In the genomic region with DNA sequence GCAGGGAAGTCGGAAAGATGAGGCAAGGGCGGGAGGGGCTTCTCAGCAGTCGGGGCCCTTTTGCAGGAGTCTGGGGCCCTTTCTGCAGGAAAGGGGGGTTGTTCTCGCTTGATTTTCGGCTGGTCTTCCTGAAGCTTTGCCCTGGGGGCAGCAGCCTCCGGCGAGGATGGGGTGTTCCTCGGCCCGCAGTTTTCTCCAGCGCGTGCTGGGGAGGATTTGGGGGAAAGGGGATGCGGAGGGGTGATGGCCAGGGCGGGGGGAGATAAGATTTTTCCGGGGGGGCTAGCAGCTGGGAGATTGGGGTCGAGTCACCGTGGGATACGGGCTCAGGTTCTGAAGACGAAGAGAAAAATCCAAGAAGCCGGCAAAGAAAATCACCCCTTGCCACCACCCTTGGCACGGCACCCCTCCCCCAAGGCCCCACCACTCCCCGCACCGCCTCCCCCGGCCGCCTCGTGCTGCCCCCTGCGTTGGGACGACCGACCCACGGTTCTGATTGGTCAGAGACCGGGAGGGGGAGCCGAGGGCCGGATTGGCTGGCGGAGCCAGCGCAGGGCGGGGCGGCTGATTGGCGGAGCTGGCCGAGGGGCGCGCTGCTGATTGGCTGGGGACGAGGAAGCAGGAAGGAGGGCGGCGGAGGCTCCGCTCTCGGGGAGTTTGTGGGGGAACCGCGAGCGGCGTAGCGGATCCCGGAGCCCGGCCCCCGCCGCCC, we compare ENCODE assay signal across 8 cellular contexts. TPM values are rescaled to one million over a fixed set of nuclear protein-coding genes. Genes with fewer than 3 reads are reported as not detected.
DNase-seq lines count a peak whose midpoint lies in the region; ATAC-seq and TF ChIP-seq lines count a peak whose summit lies in the region.

Gene BAHD1 (plus strand): TSS at position 654 of the 712 bp plus-strand sequence. CDS start 17,512 bp downstream, outside the sequence.

- H3K27ac Mint-ChIP-seq in Caco-2 (ENCODE audit: unreplicated experiment), result peak within 1 kb of the TSS; percentile 75
- H3K27ac Mint-ChIP-seq in activated CD8-positive, alpha-beta memory T cell treated with anti-CD3 and anti-CD28 coated beads, Interleukin-2, amount 10 ng/mL, durations not matched to agents 7 days and 5 days, result peak within 1 kb of the TSS; percentile 67
- peak within 1 kb of the TSS; percentile 94 for H3K27ac Mint-ChIP-seq in endodermal cell

- H3K9me3 ChIP-seq in Caco-2 (no peaks in the 10 kb centered on the region), HUES48 (ENCODE audit: control insufficient read depth, insufficient read depth, low read length) (no peaks in the 10 kb centered on the region), NT2/D1 (ENCODE audit: insufficient read depth, low read length) (no peaks in the 10 kb centered on the region), endodermal cell (ENCODE audit: control insufficient read depth, low read length) (no peaks in the 10 kb centered on the region), mesodermal cell (ENCODE audit: control insufficient read depth, low read length) (no peaks in the 10 kb centered on the region)

- H3K27me3 ChIP-seq in Caco-2 (replicated peaks; ENCODE audit: control insufficient read depth, insufficient read depth, low read length) (no peaks in the 10 kb centered on the region), HUES48 (ENCODE audit: control insufficient read depth, insufficient read depth, low read length) (peaks cover 19% of the 10 kb centered on the region), NT2/D1 (ENCODE audit: insufficient read depth, insufficient read length) (peaks cover 11% of the 10 kb centered on the region), endodermal cell (ENCODE audit: control insufficient read depth, insufficient read depth, low read length, poor library complexity, severe bottlenecking) (peaks cover 30% of the 10 kb centered on the region)

- H3K9me3 Mint-ChIP-seq in Caco-2 (ENCODE audit: unreplicated experiment), result no peaks in the 10 kb centered on the region
- no peaks in the 10 kb centered on the region for H3K9me3 Mint-ChIP-seq in activated CD8-positive, alpha-beta memory T cell treated with anti-CD3 and anti-CD28 coated beads, Interleukin-2, amount 10 ng/mL, durations not matched to agents 7 days and 5 days (ENCODE audit: low read depth)
- H3K9me3 Mint-ChIP-seq in endodermal cell, result no peaks in the 10 kb centered on the region

- H3K36me3 ChIP-seq in Caco-2 (ENCODE audit: control insufficient read depth, insufficient read depth, low read length) (no peaks in the 10 kb centered on the region), HUES48 (ENCODE audit: control insufficient read depth, insufficient read depth, low read length) (no peaks in the 10 kb centered on the region), NT2/D1 (ENCODE audit: insufficient read depth, insufficient read length, low read length) (peaks cover 4% of the 10 kb centered on the region), endodermal cell (ENCODE audit: control insufficient read depth, insufficient read depth, low read length) (no peaks in the 10 kb centered on the region), mesodermal cell (ENCODE audit: control insufficient read depth, insufficient read depth, low read length) (peaks cover 3% of the 10 kb centered on the region)

- peak within 1 kb of the TSS; percentile 85 for H3K27ac ChIP-seq in HUES48 (ENCODE audit: low read depth, low read length)
- H3K27ac ChIP-seq in endodermal cell (ENCODE audit: low read depth, low read length), result peak within 1 kb of the TSS; percentile 38
- peak within 1 kb of the TSS; percentile 41 for H3K27ac ChIP-seq in mesodermal cell (ENCODE audit: low read depth, low read length, severe bottlenecking)

- intact Hi-C loops in Caco-2 (cut with micrococcal nuclease; ENCODE audit: unreplicated experiment), result loop anchor here (1.0 kb wide), 1 partner anchor 30 kb away; the partner anchor contains the start of gene CHST14

- peak; percentile 89 for ATAC-seq in GM21381 (IDR thresholded peaks at IDR 0.05; ENCODE audit: unreplicated experiment)
- ATAC-seq in activated CD8-positive, alpha-beta memory T cell treated with anti-CD3 and anti-CD28 coated beads, Interleukin-2, amount 10 ng/mL, durations not matched to agents 7 days and 5 days, result peak; percentile 94

- TF ChIP-seq CTCF in Caco-2 (IDR thresholded peaks at IDR 0.05; ENCODE audit: insufficient read depth in 1 of 2, low read depth in 1 of 2, low read length in 1 of 2, severe bottlenecking in 1 of 2, unreplicated experiment in 1 of 2) (peak in 1 of 2 experiments; percentile 2), endodermal cell (conservative IDR thresholded peaks at IDR 0.05) (peak; percentile 21)

- CTCF ChIA-PET in Caco-2 (lab: Charles Lee), result interaction anchor here (0.6 to 2.6 kb wide), 15 partner anchors 14 to 161 kb away, joined by 3 to 8 read pairs (median 3); partner anchors contain the start of genes CCDC32, CCDC9B, CHST14 and INAFM2
- CTCF ChIA-PET in activated CD8-positive, alpha-beta memory T cell treated with anti-CD3 and anti-CD28 coated beads, Interleukin-2, amount 10 ng/mL, durations not matched to agents 7 days and 5 days (lab: Charles Lee), result interaction anchor here (0.6 to 7.0 kb wide), 21 partner anchors 8 to 744 kb away, joined by 3 to 54 read pairs (median 4); partner anchors contain the start of genes CCDC32, INAFM2, IVD and RPUSD2

- WGBS in endodermal cell (ENCODE audit: insufficient coverage in 1 of 2, insufficient read length in 1 of 2), 2 experiments, result 0% methylated on average over 12 to 50 of the region's 54 CpGs
- 1% methylated on average over 23 to 32 of the region's 54 CpGs for WGBS in mesodermal cell (ENCODE audit: insufficient coverage in 2 of 2), 2 experiments

- H3K4me1 Mint-ChIP-seq in Caco-2 (ENCODE audit: low read depth, unreplicated experiment), result peaks cover 27% of the 10 kb centered on the region
- H3K4me1 Mint-ChIP-seq in activated CD8-positive, alpha-beta memory T cell treated with anti-CD3 and anti-CD28 coated beads, Interleukin-2, amount 10 ng/mL, durations not matched to agents 7 days and 5 days, result peaks cover 37% of the 10 kb centered on the region
- peaks cover 57% of the 10 kb centered on the region for H3K4me1 Mint-ChIP-seq in endodermal cell

- H3K4me3 ChIP-seq in Caco-2 (ENCODE audit: low read depth, low read length) (peak within 1 kb of the TSS; percentile 67), HUES48 (ENCODE audit: low read depth, low read length) (peak within 1 kb of the TSS; percentile 87), NT2/D1 (ENCODE audit: insufficient read length, low read depth) (peak within 1 kb of the TSS; percentile 75), endodermal cell (ENCODE audit: low read length) (peak within 1 kb of the TSS; percentile 88), mesodermal cell (ENCODE audit: extremely low read depth, insufficient read depth, low read length, poor library complexity, severe bottlenecking) (peak within 1 kb of the TSS; percentile 70)

- peaks cover 23% of the 10 kb centered on the region for H3K4me1 ChIP-seq in Caco-2
- H3K4me1 ChIP-seq in HUES48 (ENCODE audit: control insufficient read depth, insufficient read depth, low read length), result peaks cover 63% of the 10 kb centered on the region
- peaks cover 22% of the 10 kb centered on the region for H3K4me1 ChIP-seq in NT2/D1 (ENCODE audit: insufficient read depth, insufficient read length)
- H3K4me1 ChIP-seq in endodermal cell (ENCODE audit: control insufficient read depth, insufficient read depth, low read length), result peaks cover 14% of the 10 kb centered on the region
- H3K4me1 ChIP-seq in mesodermal cell (ENCODE audit: control insufficient read depth, insufficient read depth, low read length, poor library complexity, severe bottlenecking), result peaks cover 52% of the 10 kb centered on the region

- peak within 1 kb of the TSS; percentile 79 for H3K9ac ChIP-seq in HUES48 (ENCODE audit: low read depth, low read length)
- peak within 1 kb of the TSS; percentile 92 for H3K9ac ChIP-seq in NT2/D1 (ENCODE audit: insufficient read length, low read depth)
- H3K9ac ChIP-seq in endodermal cell (ENCODE audit: extremely low read depth, low read length, poor library complexity, severe bottlenecking), result peak within 1 kb of the TSS; percentile 53

- peak; percentile 97 to 98 for DNase-seq in Caco-2
- peak; percentile 92 for DNase-seq in NT2/D1 (ENCODE audit: low read depth, low spot score)
- DNase-seq in activated CD8-positive, alpha-beta memory T cell treated with anti-CD3 and anti-CD28 coated beads, Interleukin-2, amount 10 ng/mL, durations not matched to agents 7 days and 5 days, result peak; percentile 98
- peak; percentile 99 for DNase-seq in endodermal cell
- peak; percentile 92 to 93 for DNase-seq in stimulated activated CD8-positive, alpha-beta memory T cell treated with anti-CD3 and anti-CD28 coated beads, Interleukin-15, amount 100 ng/mL, for 4 hours (ENCODE audit: low read depth in 2 of 2)

- BruUV-seq in Caco-2 (replicated peaks; lab: Mats Ljungman, UMichigan), result no TSS peak

- POLR2A ChIA-PET in Caco-2 (lab: Charles Lee), result interaction anchor here (0.5 to 1.4 kb wide), 6 partner anchors 10 to 515 kb away, joined by 3 to 6 read pairs (median 4); partner anchors contain the start of gene CCDC32

- H3K27me3 Mint-ChIP-seq in Caco-2 (ENCODE audit: insufficient read depth, unreplicated experiment), result no peaks in the 10 kb centered on the region
- H3K27me3 Mint-ChIP-seq in activated CD8-positive, alpha-beta memory T cell treated with anti-CD3 and anti-CD28 coated beads, Interleukin-2, amount 10 ng/mL, durations not matched to agents 7 days and 5 days, result peaks cover 51% of the 10 kb centered on the region
- H3K27me3 Mint-ChIP-seq in endodermal cell (ENCODE audit: insufficient read depth), result peaks cover 20% of the 10 kb centered on the region

- H3K36me3 Mint-ChIP-seq in Caco-2 (ENCODE audit: insufficient read depth, unreplicated experiment) (peaks cover 16% of the 10 kb centered on the region), endodermal cell (ENCODE audit: low read depth) (no peaks in the 10 kb centered on the region)
- no peaks in the 10 kb centered on the region for H3K36me3 Mint-ChIP-seq in activated CD8-positive, alpha-beta memory T cell treated with anti-CD3 and anti-CD28 coated beads, Interleukin-2, amount 10 ng/mL, durations not matched to agents 7 days and 5 days

- H3K4me3 Mint-ChIP-seq in Caco-2 (ENCODE audit: unreplicated experiment), result peak within 1 kb of the TSS; percentile 94
- peak within 1 kb of the TSS; percentile 78 for H3K4me3 Mint-ChIP-seq in activated CD8-positive, alpha-beta memory T cell treated with anti-CD3 and anti-CD28 coated beads, Interleukin-2, amount 10 ng/mL, durations not matched to agents 7 days and 5 days
- H3K4me3 Mint-ChIP-seq in endodermal cell, result peak within 1 kb of the TSS; percentile 85

RNA-seq across cellular contexts. Expression of gene BAHD1, which starts in this region (rescaled TPM):
- total RNA-seq in Caco-2 (2022) (25.9 and 28.1 TPM in 2 replicates), endodermal cell (10 to 100 TPM; 23.5 to 30.1 TPM)
- 10 to 100 TPM; 24.1 to 25.6 TPM for total RNA-seq in activated CD8-positive, alpha-beta memory T cell treated with anti-CD3 and anti-CD28 coated beads, Interleukin-2, amount 10 ng/mL, durations not matched to agents 7 days and 5 days
- polyA plus RNA-seq in endodermal cell (2013, experiment 1 of 2), result 20.3 TPM
- 20.1 TPM for polyA plus RNA-seq in endodermal cell (2013, experiment 2 of 2)
- polyA plus RNA-seq in mesodermal cell (2013, experiment 1 of 2), result 17.0 TPM
- polyA plus RNA-seq in mesodermal cell (2013, experiment 2 of 2), result 13.6 TPM

Comparison
In these comparisons a context has a peak if more than half of its experiments do, and no peak if none do; other contexts are left out.
1. Peak in every context shown above with its lines: DNase-seq, ATAC-seq, H3K4me3 ChIP-seq and H3K27ac ChIP-seq.